Comparison of ENCODE assay signal across 9 cellular contexts in the genomic region with DNA sequence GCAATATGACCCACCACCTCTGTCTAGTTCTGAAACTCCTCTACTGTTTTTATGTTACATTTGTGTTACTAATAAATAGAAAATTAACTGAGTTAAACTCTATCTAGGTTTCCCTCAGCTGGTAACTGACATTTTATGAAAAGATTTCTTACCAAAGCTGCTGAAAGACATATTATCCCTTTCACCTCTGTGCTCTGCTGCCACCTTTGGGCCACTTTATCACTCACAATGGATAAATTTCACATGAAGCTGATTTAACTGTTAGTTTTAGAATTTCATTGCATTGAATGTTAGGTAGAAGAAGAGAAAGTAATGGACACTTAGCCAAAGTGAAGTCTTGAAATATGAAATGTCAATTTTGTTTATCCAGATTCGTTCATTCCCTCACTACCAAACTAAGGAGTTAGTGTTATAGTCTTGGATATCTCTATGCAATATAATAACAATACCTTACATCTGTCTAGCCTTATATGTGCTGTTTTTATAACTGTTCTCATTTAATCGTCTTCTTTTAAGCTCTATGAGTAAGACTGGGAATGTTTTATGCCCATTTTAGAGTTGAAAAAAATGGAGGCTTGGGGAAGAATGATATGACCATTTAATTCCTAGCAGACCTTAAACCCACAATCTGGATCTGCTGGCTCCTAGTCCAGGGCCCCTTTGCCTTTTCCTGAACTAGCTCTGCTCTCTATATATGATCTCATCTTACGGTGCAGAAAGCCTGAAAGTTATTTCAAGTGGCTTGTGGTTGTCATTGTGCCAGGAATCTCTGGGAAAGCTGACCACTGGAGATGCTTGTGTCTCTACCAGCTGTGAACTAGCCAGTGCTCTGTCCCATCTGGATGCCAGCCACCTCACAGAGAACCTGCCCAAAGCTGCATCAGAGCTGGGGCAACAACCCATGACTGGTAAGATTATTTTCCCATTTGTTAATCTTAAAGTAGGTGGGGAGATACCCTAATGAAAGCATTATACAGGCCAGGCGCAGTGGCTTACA.
A peak's percentile ranks its signal among the peaks of the same experiment; 100 is the strongest.
DNase-seq lines count a peak whose midpoint lies in the region; ATAC-seq and TF ChIP-seq lines count a peak whose summit lies in the region.
"Had no signal": no experiment of that assay in that cellular context is flagged by ENCODE, and none has a peak within 500 bp of the region (broad histone marks: within the 10 kb centered on the region; RNA-seq: fewer than 3 reads in every experiment).

No MANE protein-coding gene starts in this region.

- no peak for ATAC-seq in HG03039 (IDR thresholded peaks at IDR 0.05; ENCODE audit: unreplicated experiment)

- H3K27ac ChIP-seq in ascending aorta: no peak overlapping the region
- H3K27ac ChIP-seq: BLaER1 treated with 17β-estradiol and CSF1 and Interleukin-3, amounts not matched to agents 10 nM and 100 nM had no signal

- H3K4me3 ChIP-seq in ascending aorta: no peak overlapping the region
- H3K4me3 ChIP-seq: BLaER1 treated with 17β-estradiol and CSF1 and Interleukin-3, amounts not matched to agents 10 nM and 100 nM had no signal

- no peaks in the 10 kb centered on the region for H3K4me1 ChIP-seq in ascending aorta
- H3K4me1 ChIP-seq: BLaER1 treated with 17β-estradiol and CSF1 and Interleukin-3, amounts not matched to agents 10 nM and 100 nM had no signal

- no peaks in the 10 kb centered on the region for H3K9me3 ChIP-seq in ascending aorta
- H3K9me3 ChIP-seq: BLaER1 treated with 17β-estradiol and CSF1 and Interleukin-3, amounts not matched to agents 10 nM and 100 nM had no signal

- H3K27me3 ChIP-seq in ascending aorta: no peaks in the 10 kb centered on the region
- H3K27me3 ChIP-seq: BLaER1 treated with 17β-estradiol and CSF1 and Interleukin-3, amounts not matched to agents 10 nM and 100 nM had no signal

- DNase-seq in NCI-H1092 treated with DMSO at 0.1 percent for 48 hours (lab: John Stamatoyannopoulos, UW): peak; percentile 25
- no peak for DNase-seq in NCI-H1092 (lab: John Stamatoyannopoulos, UW)
- peak; percentile 23 for DNase-seq in HK-2 (ENCODE audit: unreplicated experiment)
- peak; percentile 77 for DNase-seq in NOMO-1 treated with DMSO at 0.1 percent for 48 hours (lab: John Stamatoyannopoulos, UW; ENCODE audit: unreplicated experiment)
- no peak for DNase-seq in ascending aorta (ENCODE audit: low spot score in 2 of 2)
- DNase-seq in hippocampal formation (lab: John Stamatoyannopoulos, UW): peak; percentile 15 to 48
- DNase-seq in stimulated activated CD4-positive, alpha-beta T cell treated with anti-CD3 and anti-CD28 coated beads, Interleukin-4, amount 100 ng/mL, for 1 hour: peak; percentile 36

- TF ChIP-seq CTCF in ascending aorta (IDR thresholded peaks at IDR 0.05): peak; percentile 39 to 83 (median 58)

- intact Hi-C loops in ascending aorta (cut with DNase I): loop anchor here (1.0 kb wide), 1 partner anchor 252 kb away; no protein-coding TSS in a partner anchor

- peaks cover 0 to 9% of the 10 kb centered on the region in 2 donors for H3K36me3 ChIP-seq in ascending aorta
- H3K36me3 ChIP-seq: BLaER1 treated with 17β-estradiol and CSF1 and Interleukin-3, amounts not matched to agents 10 nM and 100 nM had no signal

Comparison
In these comparisons a context has a peak if more than half of its experiments do, and no peak if none do; other contexts are left out.
1. DNase-seq: peak in NCI-H1092 treated with DMSO at 0.1 percent for 48 hours (single experiment), HK-2 (single experiment), NOMO-1 treated with DMSO at 0.1 percent for 48 hours (single experiment), hippocampal formation (2 of 2) and stimulated activated CD4-positive, alpha-beta T cell treated with anti-CD3 and anti-CD28 coated beads, Interleukin-4, amount 100 ng/mL, for 1 hour (single experiment); none in NCI-H1092 (single experiment) and ascending aorta (0 of 2).